ENCODE assay signal across 31 cellular contexts in the genomic region with DNA sequence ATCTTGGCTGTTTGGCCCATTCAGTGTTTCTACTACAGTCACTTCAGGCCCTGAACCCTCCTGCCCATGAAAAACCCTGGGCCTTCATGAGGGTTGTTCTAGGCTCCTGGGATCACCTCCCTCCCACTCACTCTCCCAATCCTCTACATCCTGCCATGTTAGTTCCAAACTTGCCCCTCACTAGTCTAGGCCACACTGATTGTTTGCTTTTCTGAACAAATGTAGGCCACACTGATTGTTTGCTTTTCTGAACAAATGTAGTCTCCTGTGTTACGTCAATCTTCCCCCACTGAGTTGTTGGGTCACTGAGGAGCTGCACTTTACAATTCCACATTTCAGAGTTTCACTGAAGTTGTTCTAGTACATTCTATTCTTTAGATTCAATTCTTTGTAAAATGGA. TPM values are rescaled to one million over a fixed set of nuclear protein-coding genes. Genes with fewer than 3 reads are reported as not detected.
DNase-seq lines count a peak whose midpoint lies in the region; ATAC-seq, FAIRE-seq and TF ChIP-seq lines count a peak whose summit lies in the region.
"Had no signal": no experiment of that assay in that cellular context is flagged by ENCODE, and none has a peak within 500 bp of the region (broad histone marks: within the 10 kb centered on the region; RNA-seq: fewer than 3 reads in every experiment).

No MANE protein-coding gene starts in this region.

- H3K4me1 Mint-ChIP-seq in activated T-helper 1 cell treated with anti-CD3 and anti-CD28 coated beads, Interleukin-12 subunit alpha, Interleukin-12 subunit beta, Interleukin-2, Interleukin-4 antibody, amounts not matched to agents 30 ng/mL and 10 ng/mL and 1 ng/mL, durations not matched to agents 14 hours and 24 hours and 36 hours (ENCODE audit: low read depth) = peaks cover 9% of the 10 kb centered on the region

- no peak overlapping the region for H2AFZ ChIP-seq in HepG2 (ENCODE audit: low read length)
- H2AFZ ChIP-seq: parathyroid adenoma had no signal

- CTCF ChIA-PET in HepG2 (lab: Yijun Ruan, JAX; ENCODE audit: low intra/inter-chr PET ratio, low total read pairs) = no interaction called here

- POLR2A ChIA-PET in HepG2 (lab: Yijun Ruan, JAX) = interaction anchor here (1.1 kb wide), 1 partner anchor 27 kb away, joined by 5 read pairs; no protein-coding TSS in a partner anchor

- in situ Hi-C loops in HepG2 (cut with HindIII; ENCODE audit: extremely low pct_ligation_motif_present, low pct_unique_long_range_greater_than_20kb) = no loop called here

- ATAC-seq in HepG2 = peak; percentile 79
- ATAC-seq in HG03139 (IDR thresholded peaks at IDR 0.05; ENCODE audit: unreplicated experiment) = no peak
- ATAC-seq: GM12878; natural killer cell treated with Interleukin-12 subunit alpha and Interleukin-12 subunit beta and Interleukin-15 and Interleukin-18, amount 100 ng/mL, for 72 hours had no signal

- H3K27ac Mint-ChIP-seq in activated T-helper 1 cell treated with anti-CD3 and anti-CD28 coated beads, Interleukin-12 subunit alpha, Interleukin-12 subunit beta, Interleukin-2, Interleukin-4 antibody, amounts not matched to agents 30 ng/mL and 10 ng/mL and 1 ng/mL, durations not matched to agents 14 hours and 24 hours and 36 hours = peak overlapping the region; percentile 0

- peak in 1 of 2 experiments; percentile 33; a peak in 1 of 4 replicates for TF ChIP-seq EP300 in HepG2 (IDR thresholded peaks at IDR 0.05; ENCODE audit: low read depth in 2 of 2, low read length in 2 of 2)
- no peak for TF ChIP-seq EP300 in HepG2 (CRISPR knock-in tag; IDR thresholded peaks at IDR 0.05; ENCODE audit: borderline replicate concordance)

- H3K4me3 Mint-ChIP-seq in activated T-helper 1 cell treated with anti-CD3 and anti-CD28 coated beads, Interleukin-12 subunit alpha, Interleukin-12 subunit beta, Interleukin-2, Interleukin-4 antibody, amounts not matched to agents 30 ng/mL and 10 ng/mL and 1 ng/mL, durations not matched to agents 14 hours and 24 hours and 36 hours = no peak overlapping the region
- H3K4me3 Mint-ChIP-seq: natural killer cell treated with Interleukin-12 subunit alpha and Interleukin-12 subunit beta and Interleukin-15 and Interleukin-18, amount 100 ng/mL, for 72 hours had no signal

- no peak overlapping the region for H3K27ac ChIP-seq in HepG2 (ENCODE audit: extremely low read length, insufficient read depth, low read length)
- H3K27ac ChIP-seq: 22Rv1, left ventricle myocardium inferior, parathyroid adenoma, RWPE1, transverse colon, WERI-Rb-1 had no signal

- H4K20me1 ChIP-seq in HepG2 (ENCODE audit: insufficient read depth, low read length) = no peaks in the 10 kb centered on the region

- peaks cover 3% of the 10 kb centered on the region for H3K9me3 Mint-ChIP-seq in activated T-helper 1 cell treated with anti-CD3 and anti-CD28 coated beads, Interleukin-12 subunit alpha, Interleukin-12 subunit beta, Interleukin-2, Interleukin-4 antibody, amounts not matched to agents 30 ng/mL and 10 ng/mL and 1 ng/mL, durations not matched to agents 14 hours and 24 hours and 36 hours
- H3K9me3 Mint-ChIP-seq: CD8-positive, alpha-beta memory T cell; natural killer cell treated with Interleukin-12 subunit alpha and Interleukin-12 subunit beta and Interleukin-15 and Interleukin-18, amount 100 ng/mL, for 72 hours had no signal

- peaks cover 1 to 13% of the 10 kb centered on the region in 2 experiments; a peak in 2 of 5 replicates for H3K36me3 ChIP-seq in HepG2 (replicated peaks in 1 of 2; ENCODE audit: control insufficient read depth in 1 of 2, insufficient read depth in 2 of 2, low read length in 2 of 2)
- H3K36me3 ChIP-seq: sigmoid colon had no signal

- peaks cover 32% of the 10 kb centered on the region for H3K4me1 ChIP-seq in HepG2 (ENCODE audit: insufficient read depth, low read length)
- H3K4me1 ChIP-seq: HAP-1 had no signal

- no TSS peak for BruUV-seq in HepG2 (replicated peaks; lab: Mats Ljungman, UMichigan)

- TF ChIP-seq RAD21 in HepG2 (CRISPR knock-in tag; IDR thresholded peaks at IDR 0.05) = no peak

- intact Hi-C loops in activated T-helper 1 cell treated with anti-CD3 and anti-CD28 coated beads, Interleukin-12 subunit alpha, Interleukin-12 subunit beta, Interleukin-2, Interleukin-4 antibody, amounts not matched to agents 30 ng/mL and 10 ng/mL and 1 ng/mL, durations not matched to agents 14 hours and 24 hours and 36 hours (cut with micrococcal nuclease) = no loop called here
- intact Hi-C loops in HepG2 (cut with micrococcal nuclease; ENCODE audit: unreplicated experiment) = no loop called here

- H3K4me3 ChIP-seq in HepG2 (replicated peaks in 1 of 3; ENCODE audit: insufficient read depth in 1 of 3, low read depth in 2 of 3, low read length in 3 of 3) = no peak overlapping the region
- H3K4me3 ChIP-seq: GM12878, HAP-1, left ventricle myocardium inferior, sigmoid colon, transverse colon had no signal

- 20% methylated on average over 1 of the region's 1 CpG for WGBS in HepG2 (ENCODE audit: low lambda C conversion rate)

- TF ChIP-seq CTCF in HepG2 (CRISPR knock-in tag; IDR thresholded peaks at IDR 0.05) = no peak

- H3K36me3 Mint-ChIP-seq in activated T-helper 1 cell treated with anti-CD3 and anti-CD28 coated beads, Interleukin-12 subunit alpha, Interleukin-12 subunit beta, Interleukin-2, Interleukin-4 antibody, amounts not matched to agents 30 ng/mL and 10 ng/mL and 1 ng/mL, durations not matched to agents 14 hours and 24 hours and 36 hours (ENCODE audit: low read depth) = peaks cover 11% of the 10 kb centered on the region

- H3K9ac ChIP-seq in HepG2 (ENCODE audit: insufficient read depth, low read depth, low read length) = no peak overlapping the region
- H3K9ac ChIP-seq: parathyroid adenoma had no signal

- H3K4me2 ChIP-seq in HepG2 (ENCODE audit: low read depth, low read length) = 0 out of 2 replicates have a peak overlapping the region, but pooled peaks have one; percentile 8

- peak; percentile 72 for FAIRE-seq in HepG2 (lab: Jason Lieb, UNC)
- FAIRE-seq: GM12878 had no signal

- H3K79me2 ChIP-seq in HepG2 (ENCODE audit: insufficient read depth, low read length) = no peaks in the 10 kb centered on the region
- H3K79me2 ChIP-seq: parathyroid adenoma had no signal

- DNase-seq in DMS53 (lab: John Stamatoyannopoulos, UW) (peak; percentile 28), DMS53 treated with DMSO at 0.1 percent for 48 hours (lab: John Stamatoyannopoulos, UW; ENCODE audit: unreplicated experiment) (no peak), HepG2 (ENCODE audit: low spot score) (peak; percentile 75), smooth muscle cell of the brain vasculature (ENCODE audit: low read depth, low spot score) (peak; percentile 24), NCI-H2171 treated with DMSO at 0.1 percent for 48 hours (lab: John Stamatoyannopoulos, UW) (no peak), NAMALWA (ENCODE audit: low spot score) (no peak)
- no peak for DNase-seq in activated T-helper 1 cell treated with anti-CD3 and anti-CD28 coated beads, Interleukin-12 subunit alpha, Interleukin-12 subunit beta, Interleukin-2, Interleukin-4 antibody, amounts not matched to agents 30 ng/mL and 10 ng/mL and 1 ng/mL, durations not matched to agents 14 hours and 24 hours and 36 hours (ENCODE audit: low spot score)
- DNase-seq: activated CD4-positive, alpha-beta T cell treated with anti-CD3 and anti-CD28 coated beads, Interleukin-2, amount 50 U/mL, for 4 hours; activated CD8-positive, alpha-beta memory T cell treated with anti-CD3 and anti-CD28 coated beads, Interleukin-2, amount 50 U/mL, for 4 hours; CD8-positive, alpha-beta memory T cell; DND-41; effector memory CD4-positive, alpha-beta T cell; foreskin melanocyte; IMR-90; left ventricle myocardium inferior; midbrain; NCI-H1092 treated with DMSO at 0.1 percent for 48 hours; NCI-H187 treated with DMSO at 0.1 percent for 48 hours; NCI-H226; sigmoid colon; stimulated activated CD4-positive, alpha-beta T cell treated with anti-CD3 and anti-CD28 coated beads, Interleukin-15, amount 100 ng/mL, for 24 hours; T-helper 9 cell; transverse colon; WERI-Rb-1 had no signal

- TF ChIP-seq POLR2A in HepG2 (IDR thresholded peaks at IDR 0.05; ENCODE audit: insufficient read depth in 1 of 2, low read depth in 2 of 2, low read length in 2 of 2) = 0 out of 4 replicates have a peak, but pooled peaks of 1 of the 2 experiments have one; percentile 23

- no peaks in the 10 kb centered on the region for H3K27me3 Mint-ChIP-seq in activated T-helper 1 cell treated with anti-CD3 and anti-CD28 coated beads, Interleukin-12 subunit alpha, Interleukin-12 subunit beta, Interleukin-2, Interleukin-4 antibody, amounts not matched to agents 30 ng/mL and 10 ng/mL and 1 ng/mL, durations not matched to agents 14 hours and 24 hours and 36 hours (ENCODE audit: insufficient read depth)
- H3K27me3 Mint-ChIP-seq: CD8-positive, alpha-beta memory T cell; natural killer cell treated with Interleukin-12 subunit alpha and Interleukin-12 subunit beta and Interleukin-15 and Interleukin-18, amount 100 ng/mL, for 72 hours had no signal

- H3K27me3 ChIP-seq in HepG2 (ENCODE audit: control insufficient read depth in 1 of 2, insufficient read depth in 2 of 2, low read length in 2 of 2) = no peaks in the 10 kb centered on the region
- H3K27me3 ChIP-seq: sigmoid colon, transverse colon had no signal

- H3K9me3 ChIP-seq in HepG2 (ENCODE audit: low read length) = no peaks in the 10 kb centered on the region
- H3K9me3 ChIP-seq: HAP-1, left ventricle myocardium inferior, sigmoid colon, transverse colon had no signal

RNA-seq across cellular contexts. Expression of a gene that starts 5.3 kb away (rescaled TPM):
- 122 and 127 TPM in 2 replicates for total RNA-seq in activated T-helper 1 cell treated with anti-CD3 and anti-CD28 coated beads, Interleukin-12 subunit alpha, Interleukin-12 subunit beta, Interleukin-2, Interleukin-4 antibody, amounts not matched to agents 30 ng/mL and 10 ng/mL and 1 ng/mL, durations not matched to agents 14 hours and 24 hours and 36 hours
- 98.4 and 263 TPM in 2 replicates for total RNA-seq in HepG2 (2016; rRNA removed; fragmentation: Illumina TruSeq; extraction: Trizol)
- 20.5 and 24.5 TPM in 2 replicates for total RNA-seq in HepG2 (2016; cell fraction: cytosol; rRNA removed; fragmentation: Illumina TruSeq; extraction: Trizol; ENCODE audit: low read depth)
- total RNA-seq in HepG2 (2016; cell fraction: insoluble cytoplasmic fraction; rRNA removed; fragmentation: Illumina TruSeq; extraction: Trizol) = 83.4 and 264 TPM in 2 replicates
- total RNA-seq in HepG2 (2016; cell fraction: membrane; rRNA removed; fragmentation: Illumina TruSeq; extraction: Trizol) = 60.1 and 67.9 TPM in 2 replicates
- total RNA-seq in HepG2 (2016; cell fraction: nucleus; rRNA removed; fragmentation: Illumina TruSeq; extraction: Trizol) = 196 and 225 TPM in 2 replicates
- polyA plus RNA-seq in HepG2 (2011; rRNA removed) = 123 and 180 TPM in 2 replicates
- polyA plus RNA-seq in HepG2 (2011; cell fraction: cytosol; rRNA removed) = 120 and 133 TPM in 2 replicates
- polyA plus RNA-seq in HepG2 (2011; cell fraction: nucleus; rRNA removed) = 113 and 161 TPM in 2 replicates
- 117 and 149 TPM in 2 replicates for polyA plus RNA-seq in HepG2 (2012)
- polyA plus RNA-seq in HepG2 (2016; cell fraction: cytosol; fragmentation: Illumina TruSeq; extraction: Trizol; ENCODE audit: low read depth) = 15.9 and 16.2 TPM in 2 replicates
- polyA plus RNA-seq in HepG2 (2016; cell fraction: insoluble cytoplasmic fraction; fragmentation: Illumina TruSeq; extraction: Trizol; ENCODE audit: low read depth) = 74.3 and 86.8 TPM in 2 replicates
- polyA plus RNA-seq in HepG2 (2016; cell fraction: membrane; fragmentation: Illumina TruSeq; extraction: Trizol; ENCODE audit: low read depth) = 36.1 and 41.4 TPM in 2 replicates
- 186 and 203 TPM in 2 replicates for polyA plus RNA-seq in HepG2 (2016; cell fraction: nucleus; fragmentation: Illumina TruSeq; extraction: Trizol; ENCODE audit: insufficient read depth, low read depth)
- polyA minus RNA-seq in HepG2 (2011; rRNA and poly(A)+ RNA removed; ENCODE audit: low replicate concordance) = 217 and 608 TPM in 2 replicates
- 136 and 168 TPM in 2 replicates for polyA minus RNA-seq in HepG2 (2011; cell fraction: cytosol; rRNA and poly(A)+ RNA removed)
- 114 and 141 TPM in 2 replicates for polyA minus RNA-seq in HepG2 (2011; cell fraction: nucleus; rRNA and poly(A)+ RNA removed)

RNA-seq across cellular contexts. Expression of a gene that starts 31.9 kb away (rescaled TPM):
- 56.3 and 58.0 TPM in 2 replicates for total RNA-seq in activated T-helper 1 cell treated with anti-CD3 and anti-CD28 coated beads, Interleukin-12 subunit alpha, Interleukin-12 subunit beta, Interleukin-2, Interleukin-4 antibody, amounts not matched to agents 30 ng/mL and 10 ng/mL and 1 ng/mL, durations not matched to agents 14 hours and 24 hours and 36 hours
- 42.2 and 60.0 TPM in 2 replicates for total RNA-seq in HepG2 (2016; rRNA removed; fragmentation: Illumina TruSeq; extraction: Trizol)
- total RNA-seq in HepG2 (2016; cell fraction: cytosol; rRNA removed; fragmentation: Illumina TruSeq; extraction: Trizol; ENCODE audit: low read depth) = 7.7 and 8.3 TPM in 2 replicates
- total RNA-seq in HepG2 (2016; cell fraction: insoluble cytoplasmic fraction; rRNA removed; fragmentation: Illumina TruSeq; extraction: Trizol) = 40.2 and 59.3 TPM in 2 replicates
- 22.9 and 26.8 TPM in 2 replicates for total RNA-seq in HepG2 (2016; cell fraction: membrane; rRNA removed; fragmentation: Illumina TruSeq; extraction: Trizol)
- 56.0 and 68.7 TPM in 2 replicates for total RNA-seq in HepG2 (2016; cell fraction: nucleus; rRNA removed; fragmentation: Illumina TruSeq; extraction: Trizol)
- polyA plus RNA-seq in HepG2 (2011; rRNA removed) = 39.3 and 53.3 TPM in 2 replicates
- polyA plus RNA-seq in HepG2 (2011; cell fraction: cytosol; rRNA removed) = 37.4 and 40.2 TPM in 2 replicates
- polyA plus RNA-seq in HepG2 (2011; cell fraction: nucleus; rRNA removed) = 23.9 and 27.6 TPM in 2 replicates
- polyA plus RNA-seq in HepG2 (2012) = 27.8 and 33.4 TPM in 2 replicates
- 7.2 and 7.5 TPM in 2 replicates for polyA plus RNA-seq in HepG2 (2016; cell fraction: cytosol; fragmentation: Illumina TruSeq; extraction: Trizol; ENCODE audit: low read depth)
- polyA plus RNA-seq in HepG2 (2016; cell fraction: insoluble cytoplasmic fraction; fragmentation: Illumina TruSeq; extraction: Trizol; ENCODE audit: low read depth) = 36.4 and 37.1 TPM in 2 replicates
- 15.5 and 17.6 TPM in 2 replicates for polyA plus RNA-seq in HepG2 (2016; cell fraction: membrane; fragmentation: Illumina TruSeq; extraction: Trizol; ENCODE audit: low read depth)
- polyA plus RNA-seq in HepG2 (2016; cell fraction: nucleus; fragmentation: Illumina TruSeq; extraction: Trizol; ENCODE audit: insufficient read depth, low read depth) = 65.4 and 68.8 TPM in 2 replicates
- polyA minus RNA-seq in HepG2 (2011; rRNA and poly(A)+ RNA removed; ENCODE audit: low replicate concordance) = 68.6 and 112 TPM in 2 replicates
- polyA minus RNA-seq in HepG2 (2011; cell fraction: cytosol; rRNA and poly(A)+ RNA removed) = 36.2 and 43.2 TPM in 2 replicates
- 32.1 and 37.8 TPM in 2 replicates for polyA minus RNA-seq in HepG2 (2011; cell fraction: nucleus; rRNA and poly(A)+ RNA removed)

Comparison
In these comparisons a context has a peak if more than half of its experiments do, and no peak if none do; other contexts are left out.
1. DNase-seq: peak in DMS53 (single experiment), HepG2 (single experiment) and smooth muscle cell of the brain vasculature (single experiment); none in DMS53 treated with DMSO at 0.1 percent for 48 hours (single experiment), activated T-helper 1 cell treated with anti-CD3 and anti-CD28 coated beads, Interleukin-12 subunit alpha, Interleukin-12 subunit beta, Interleukin-2, Interleukin-4 antibody, amounts not matched to agents 30 ng/mL and 10 ng/mL and 1 ng/mL, durations not matched to agents 14 hours and 24 hours and 36 hours (single experiment), NCI-H2171 treated with DMSO at 0.1 percent for 48 hours (single experiment) and NAMALWA (single experiment).